In genomic region chr2:17933251-17933650, GRCh38 we compare ENCODE assay signal across 28 cellular contexts. TPM values are rescaled to one million over a fixed set of nuclear protein-coding genes. Genes with fewer than 3 reads are reported as not detected.
"Had no signal": no experiment of that assay in that cellular context is flagged by ENCODE, and none has a peak within 500 bp of the region (broad histone marks: within the 10 kb centered on the region; RNA-seq: fewer than 3 reads in every experiment).

No MANE protein-coding gene starts in this region.

- H3K9me3 Mint-ChIP-seq: dendritic cell treated with granulocyte-macrophage colony-stimulating factor and Interleukin-4, amounts not matched to agents 40 ng/mL and 50 ng/mL, for 4 days; memory B cell; natural killer cell; stimulated activated naive CD8-positive, alpha-beta T cell treated with anti-CD3 and anti-CD28 coated beads, Interleukin-15, Interleukin-2, amounts not matched to agents 100 ng/mL and 50 ng/mL, for 24 hours had no signal

- H3K36me3 Mint-ChIP-seq: immature natural killer cell; memory B cell; natural killer cell; stimulated activated naive B cell treated with anti-CD40 and anti-IgM and Interleukin-4, amounts not matched to agents 10 μg/mL and 1 μg/mL and 100 μg/mL, for 72 hours had no signal

- H3K4me1 ChIP-seq: colonic mucosa, esophagus muscularis mucosa, suprapubic skin, transverse colon, uterus had no signal

- H3K9me3 ChIP-seq: colonic mucosa, ovary, psoas muscle, transverse colon, uterus had no signal

- H3K27me3 ChIP-seq: colonic mucosa, esophagus muscularis mucosa, heart right ventricle, ovary, suprapubic skin, transverse colon, upper lobe of right lung, uterus had no signal

- H3K27ac ChIP-seq: colonic mucosa, esophagus muscularis mucosa, heart right ventricle, ovary, psoas muscle, skin epidermis, suprapubic skin, transverse colon, upper lobe of right lung, uterus had no signal

- H3K4me1 Mint-ChIP-seq: immature natural killer cell; memory B cell; natural killer cell; stimulated activated naive B cell treated with anti-CD40 and anti-IgM and Interleukin-4, amounts not matched to agents 10 μg/mL and 1 μg/mL and 100 μg/mL, for 72 hours had no signal

- H3K27me3 Mint-ChIP-seq: dendritic cell treated with granulocyte-macrophage colony-stimulating factor and Interleukin-4, amounts not matched to agents 40 ng/mL and 50 ng/mL, for 4 days; stimulated activated naive CD8-positive, alpha-beta T cell treated with anti-CD3 and anti-CD28 coated beads, Interleukin-15, Interleukin-2, amounts not matched to agents 100 ng/mL and 50 ng/mL, for 24 hours had no signal

- H3K27ac Mint-ChIP-seq: dendritic cell treated with granulocyte-macrophage colony-stimulating factor and Interleukin-4, amounts not matched to agents 40 ng/mL and 50 ng/mL, for 4 days; immature natural killer cell; memory B cell; natural killer cell; stimulated activated naive B cell treated with anti-CD40 and anti-IgM and Interleukin-4, amounts not matched to agents 10 μg/mL and 1 μg/mL and 100 μg/mL, for 72 hours; stimulated activated naive CD8-positive, alpha-beta T cell treated with anti-CD3 and anti-CD28 coated beads, Interleukin-15, Interleukin-2, amounts not matched to agents 100 ng/mL and 50 ng/mL, for 24 hours had no signal

- H3K4me3 ChIP-seq: colonic mucosa, esophagus muscularis mucosa, heart right ventricle, lung, ovary, psoas muscle, skin epidermis, suprapubic skin, transverse colon, upper lobe of right lung, uterus had no signal

- H3K4me3 Mint-ChIP-seq: dendritic cell treated with granulocyte-macrophage colony-stimulating factor and Interleukin-4, amounts not matched to agents 40 ng/mL and 50 ng/mL, for 4 days; immature natural killer cell; memory B cell; natural killer cell; stimulated activated naive B cell treated with anti-CD40 and anti-IgM and Interleukin-4, amounts not matched to agents 10 μg/mL and 1 μg/mL and 100 μg/mL, for 72 hours; stimulated activated naive CD8-positive, alpha-beta T cell treated with anti-CD3 and anti-CD28 coated beads, Interleukin-15, Interleukin-2, amounts not matched to agents 100 ng/mL and 50 ng/mL, for 24 hours had no signal

- H3K36me3 ChIP-seq: colonic mucosa, ovary, uterus had no signal

- DNase-seq: colonic mucosa; effector memory CD4-positive, alpha-beta T cell; foreskin melanocyte; glutamatergic neuron; heart right ventricle; hypothalamus; immature natural killer cell; islet precursor cell; natural killer cell; occipital lobe; ovary; posterior cingulate gyrus; psoas muscle; right cardiac atrium; stimulated activated CD4-positive, alpha-beta T cell treated with anti-CD3 and anti-CD28 coated beads, Interleukin-15, amount 100 ng/mL, for 24 hours; stimulated activated CD4-positive, alpha-beta T cell treated with anti-CD3 and anti-CD28 coated beads, Interleukin-2, amount 100 ng/mL, for 48 hours; stimulated activated naive B cell treated with anti-CD40 and anti-IgM and Interleukin-4, amounts not matched to agents 10 μg/mL and 1 μg/mL and 100 μg/mL, for 72 hours; transverse colon; upper lobe of right lung; uterus had no signal

RNA-seq across cellular contexts. Expression of gene KCNS3, which starts 54.8 kb away (rescaled TPM):
- total RNA-seq: mononuclear cell, natural killer cell had no signal
- polyA plus RNA-seq: immature natural killer cell had no signal
